Comparison of ENCODE assay signal across 23 cellular contexts in genomic region chr6:149950423-149950822, GRCh38. TPM values are rescaled to one million over a fixed set of nuclear protein-coding genes. Genes with fewer than 3 reads are reported as not detected.
"Had no signal": no experiment of that assay in that cellular context is flagged by ENCODE, and none has a peak within 500 bp of the region (broad histone marks: within the 10 kb centered on the region; RNA-seq: fewer than 3 reads in every experiment).

No MANE protein-coding gene starts in this region.

- H3K9me3 ChIP-seq: gastrocnemius medialis, heart right ventricle, tibial artery, upper lobe of left lung, uterus had no signal

- H3K36me3 ChIP-seq: gastrocnemius medialis, heart right ventricle, tibial artery, upper lobe of left lung, uterus had no signal

- H3K27ac ChIP-seq: dorsolateral prefrontal cortex, gastrocnemius medialis, heart right ventricle, tibial artery, upper lobe of left lung, uterus had no signal

- H3K4me3 ChIP-seq: dorsolateral prefrontal cortex, gastrocnemius medialis, heart right ventricle, tibial artery, upper lobe of left lung, uterus had no signal

- H3K4me3 Mint-ChIP-seq: nephron progenitor cell; stimulated activated memory B cell treated with anti-CD40 and anti-IgM and Interleukin-4, amounts not matched to agents 10 μg/mL and 1 μg/mL and 100 μg/mL, for 72 hours; stimulated activated naive CD8-positive, alpha-beta T cell treated with anti-CD3 and anti-CD28 coated beads, Interleukin-15, Interleukin-2, amounts not matched to agents 100 ng/mL and 50 ng/mL, for 24 hours had no signal

- H3K9me3 Mint-ChIP-seq: stimulated activated memory B cell treated with anti-CD40 and anti-IgM and Interleukin-4, amounts not matched to agents 10 μg/mL and 1 μg/mL and 100 μg/mL, for 72 hours; stimulated activated naive CD8-positive, alpha-beta T cell treated with anti-CD3 and anti-CD28 coated beads, Interleukin-15, Interleukin-2, amounts not matched to agents 100 ng/mL and 50 ng/mL, for 24 hours had no signal

- H3K27ac Mint-ChIP-seq: naive thymus-derived CD4-positive, alpha-beta T cell; nephron progenitor cell; stimulated activated memory B cell treated with anti-CD40 and anti-IgM and Interleukin-4, amounts not matched to agents 10 μg/mL and 1 μg/mL and 100 μg/mL, for 72 hours; stimulated activated naive CD8-positive, alpha-beta T cell treated with anti-CD3 and anti-CD28 coated beads, Interleukin-15, Interleukin-2, amounts not matched to agents 100 ng/mL and 50 ng/mL, for 24 hours had no signal

- H3K36me3 Mint-ChIP-seq: stimulated activated memory B cell treated with anti-CD40 and anti-IgM and Interleukin-4, amounts not matched to agents 10 μg/mL and 1 μg/mL and 100 μg/mL, for 72 hours had no signal

- DNase-seq: cortex of kidney; dorsolateral prefrontal cortex; effector CD8-positive, alpha-beta T cell; gastrocnemius medialis; heart right ventricle; hypothalamus; left ventricle myocardium superior; naive thymus-derived CD4-positive, alpha-beta T cell; nephron progenitor cell; posterior cingulate gyrus; right cardiac atrium; stimulated activated CD4-positive, alpha-beta T cell treated with anti-CD3 and anti-CD28 coated beads, Interleukin-4, amount 100 ng/mL, for 24 hours; tibial artery; upper lobe of left lung; uterus had no signal

- ATAC-seq: esophagus mucosa; gastrocnemius medialis; heart right ventricle; left ventricle myocardium superior; naive thymus-derived CD4-positive, alpha-beta T cell; right cardiac atrium; stimulated activated memory B cell treated with anti-CD40 and anti-IgM and Interleukin-4, amounts not matched to agents 10 μg/mL and 1 μg/mL and 100 μg/mL, for 72 hours had no signal

- H3K4me1 ChIP-seq: uterus had no signal

RNA-seq across cellular contexts. Expression of gene ULBP1, which starts 13.3 kb away (rescaled TPM):
- total RNA-seq: uterus had no signal
- polyA plus RNA-seq: naive thymus-derived CD4-positive, alpha-beta T cell had no signal

RNA-seq across cellular contexts. Expression of gene RAET1G, which starts 27.5 kb away (rescaled TPM):
- total RNA-seq: mononuclear cell; naive thymus-derived CD4-positive, alpha-beta T cell had no signal
- polyA plus RNA-seq: naive thymus-derived CD4-positive, alpha-beta T cell had no signal

RNA-seq across cellular contexts. Expression of gene RAET1E, which starts 52.5 kb away (rescaled TPM):
- total RNA-seq: chondrocyte; fibroblast of villous mesenchyme; lung microvascular endothelial cell; mononuclear cell; naive thymus-derived CD4-positive, alpha-beta T cell; temporal lobe had no signal
- polyA plus RNA-seq: naive thymus-derived CD4-positive, alpha-beta T cell had no signal
